In genomic region chr17:77196251-77196650, GRCh38 we compare ENCODE assay signal across 15 cellular contexts.
"Had no signal": no experiment of that assay in that cellular context is flagged by ENCODE, and none has a peak within 500 bp of the region (broad histone marks: within the 10 kb centered on the region; RNA-seq: fewer than 3 reads in every experiment).

No MANE protein-coding gene starts in this region.

- DNase-seq: effector CD8-positive, alpha-beta T cell; gastrocnemius medialis; heart right ventricle; hypothalamus; kidney glomerular epithelial cell; mucosa of descending colon; naive thymus-derived CD8-positive, alpha-beta T cell; psoas muscle; retina; right lobe of liver; stimulated activated naive CD4-positive, alpha-beta T cell; thyroid gland had no signal

- H3K27me3 Mint-ChIP-seq: naive thymus-derived CD8-positive, alpha-beta T cell; type B pancreatic cell had no signal

- H3K27me3 ChIP-seq: gastrocnemius medialis, heart right ventricle, neutrophil, right lobe of liver, thyroid gland had no signal

- H3K4me3 ChIP-seq: coronary artery, gastrocnemius medialis, heart right ventricle, mucosa of descending colon, psoas muscle, right lobe of liver, thyroid gland had no signal

- H3K9me3 ChIP-seq: gastrocnemius medialis, heart right ventricle, mucosa of descending colon, psoas muscle, right lobe of liver, thyroid gland had no signal

- H3K9me3 Mint-ChIP-seq: naive thymus-derived CD8-positive, alpha-beta T cell; type B pancreatic cell had no signal

- H3K27ac Mint-ChIP-seq: naive thymus-derived CD8-positive, alpha-beta T cell; type B pancreatic cell had no signal

- H3K4me1 ChIP-seq: gastrocnemius medialis, psoas muscle, right lobe of liver, thyroid gland had no signal

- H3K4me3 Mint-ChIP-seq: naive thymus-derived CD8-positive, alpha-beta T cell; type B pancreatic cell had no signal

- H3K27ac ChIP-seq: coronary artery, gastrocnemius medialis, heart right ventricle, neutrophil, psoas muscle, right lobe of liver, thyroid gland had no signal
